8 cellular contexts compared by ENCODE assay signal in genomic region chr1:226121587-226122400, GRCh38. TPM values are rescaled to one million over a fixed set of nuclear protein-coding genes. Genes with fewer than 3 reads are reported as not detected.
DNase-seq lines count a peak whose midpoint lies in the region; ATAC-seq and TF ChIP-seq lines count a peak whose summit lies in the region.

No MANE protein-coding gene starts in this region.

- H3K4me1 Mint-ChIP-seq in activated T-cell treated with anti-CD3 and anti-CD28 coated beads, Interleukin-2, amount 50 U/mL, for 72 hours (ENCODE audit: low read depth): peaks cover 35% of the 10 kb centered on the region

- H3K4me3 ChIP-seq in foreskin fibroblast (ENCODE audit: low read depth in 1 of 2, low read length in 2 of 2): peak overlapping the region; percentile 45 to 68
- H3K4me3 ChIP-seq in neutrophil (ENCODE audit: low read depth in 1 of 2, low read length in 1 of 2): peak overlapping the region; percentile 67 to 78
- peak overlapping the region; percentile 62 for H3K4me3 ChIP-seq in thymus (ENCODE audit: low read length)

- no peaks in the 10 kb centered on the region for H3K36me3 Mint-ChIP-seq in activated T-cell treated with anti-CD3 and anti-CD28 coated beads, Interleukin-2, amount 50 U/mL, for 72 hours (ENCODE audit: insufficient read depth in 2 of 2)

- H3K36me3 ChIP-seq in neutrophil (no peaks in the 10 kb centered on the region), thymus (ENCODE audit: control insufficient read depth, insufficient read depth) (no peaks in the 10 kb centered on the region)

- H3K27ac ChIP-seq in neutrophil (no peak overlapping the region), thymus (ENCODE audit: low read depth) (peak overlapping the region; percentile 93)

- H3K9me3 Mint-ChIP-seq in activated T-cell treated with anti-CD3 and anti-CD28 coated beads, Interleukin-2, amount 50 U/mL, for 72 hours: no peaks in the 10 kb centered on the region

- whole genome bisulfite sequencing in thymus: under 1% methylated on average over 104 of the region's 104 CpGs

- no peak overlapping the region for H3K27ac Mint-ChIP-seq in activated T-cell treated with anti-CD3 and anti-CD28 coated beads, Interleukin-2, amount 50 U/mL, for 72 hours

- H3K27me3 Mint-ChIP-seq in activated T-cell treated with anti-CD3 and anti-CD28 coated beads, Interleukin-2, amount 50 U/mL, for 72 hours (ENCODE audit: low read depth): no peaks in the 10 kb centered on the region

- H3K4me1 ChIP-seq in neutrophil (ENCODE audit: control insufficient read depth in 1 of 2, insufficient read depth in 1 of 2, low read depth in 1 of 2, low read length in 1 of 2): peaks cover 13 to 20% of the 10 kb centered on the region in 2 experiments
- peaks cover 13% of the 10 kb centered on the region for H3K4me1 ChIP-seq in thymus (ENCODE audit: control insufficient read depth, insufficient read depth, low read length)

- no peaks in the 10 kb centered on the region for H3K9me3 ChIP-seq in neutrophil
- no peaks in the 10 kb centered on the region for H3K9me3 ChIP-seq in thymus (ENCODE audit: control insufficient read depth)

- peak overlapping the region; percentile 88 to 92 for H3K4me3 Mint-ChIP-seq in activated T-cell treated with anti-CD3 and anti-CD28 coated beads, Interleukin-2, amount 50 U/mL, for 72 hours

- peak; percentile 89 for DNase-seq in DMS 273 (lab: John Stamatoyannopoulos, UW; ENCODE audit: unreplicated experiment)
- peak; percentile 95 for DNase-seq in GM20000 (ENCODE audit: low spot score)
- peak; percentile 49 for DNase-seq in HT1080 (ENCODE audit: low read depth)
- DNase-seq in OCI-M1 (lab: John Stamatoyannopoulos, UW): peak; percentile 83
- DNase-seq in activated T-cell treated with anti-CD3 and anti-CD28 coated beads, Interleukin-2, amount 50 U/mL, for 72 hours: peak; percentile 79 to 89
- peak in 1 of 2 donors; percentile 80 for DNase-seq in foreskin fibroblast

- TF ChIP-seq CTCF in GM20000 (IDR thresholded peaks at IDR 0.05; ENCODE audit: extremely low read depth, missing control alignments) (peak; percentile 93), foreskin fibroblast (IDR thresholded peaks at IDR 0.05; ENCODE audit: low read depth, low read length) (peak; percentile 35), neutrophil (IDR thresholded peaks at IDR 0.05) (peak; percentile 88)

- H3K27me3 ChIP-seq in neutrophil (peaks cover 62% of the 10 kb centered on the region), thymus (ENCODE audit: control insufficient read depth, insufficient read depth) (no peaks in the 10 kb centered on the region)

- ATAC-seq in activated T-cell treated with anti-CD3 and anti-CD28 coated beads, Interleukin-2, amount 50 U/mL, for 72 hours (replicated peaks in 1 of 2): peak; percentile 78 to 80

RNA-seq across cellular contexts. Expression of gene H3-3A, which starts 59.3 kb away (rescaled TPM):
- 191 and 346 TPM in 2 replicates for total RNA-seq in HT1080 (2014; rRNA removed; shearing (Covaris generic))
- 637 and 691 TPM in 2 replicates for polyA plus RNA-seq in HT1080 (2015; cell fraction: cytosol; rRNA removed)
- polyA plus RNA-seq in HT1080 (2015; cell fraction: nucleus; rRNA removed): 318 and 369 TPM in 2 replicates
- 100 to 1,000 TPM; 231 to 239 TPM for total RNA-seq in activated T-cell treated with anti-CD3 and anti-CD28 coated beads, Interleukin-2, amount 50 U/mL, for 72 hours
- polyA plus RNA-seq in thymus: 1,694 TPM

Comparison
In these comparisons a context has a peak if more than half of its experiments do, and no peak if none do; other contexts are left out.
1. CTCF ChIP-seq: peak in every context shown above with its lines; median percentile 93 in GM20000; 88 in neutrophil; 35 in foreskin fibroblast.